In genomic region chr7:7274782-7275181, GRCh38 we compare ENCODE assay signal across 16 cellular contexts.
DNase-seq lines count a peak whose midpoint lies in the region; ATAC-seq, FAIRE-seq and TF ChIP-seq lines count a peak whose summit lies in the region.
"Had no signal": no experiment of that assay in that cellular context is flagged by ENCODE, and none has a peak within 500 bp of the region (broad histone marks: within the 10 kb centered on the region; RNA-seq: fewer than 3 reads in every experiment).

No MANE protein-coding gene starts in this region.

- peaks cover 4% of the 10 kb centered on the region for H3K36me3 Mint-ChIP-seq in T-helper 17 cell (ENCODE audit: low read depth)

- FAIRE-seq in HTR-8/SVneo (lab: Jason Lieb, UNC): peak; percentile 36
- FAIRE-seq: urothelium cell line had no signal

- no peaks in the 10 kb centered on the region for H3K4me1 ChIP-seq in smooth muscle cell (ENCODE audit: low read depth)

- no peak overlapping the region for H3K4me3 ChIP-seq in AG10803 (ENCODE audit: low read length)
- H3K4me3 ChIP-seq in smooth muscle cell: no peak overlapping the region

- peaks cover 28% of the 10 kb centered on the region for H3K27me3 Mint-ChIP-seq in T-helper 17 cell
- H3K27me3 Mint-ChIP-seq: naive B cell; stimulated activated naive CD8-positive, alpha-beta T cell treated with anti-CD3 and anti-CD28 coated beads, Interleukin-15, Interleukin-2, amounts not matched to agents 100 ng/mL and 50 ng/mL, for 24 hours had no signal

- no peak for ATAC-seq in GM18505 (IDR thresholded peaks at IDR 0.05; ENCODE audit: unreplicated experiment)
- no peak for ATAC-seq in T-helper 17 cell
- ATAC-seq: activated T-cell treated with anti-CD3 and anti-CD28 coated beads, Interleukin-2, amount 50 U/mL, for 4 hours had no signal

- no peaks in the 10 kb centered on the region for H3K9me3 ChIP-seq in T-helper 17 cell (ENCODE audit: control insufficient read depth, low read length, poor library complexity, severe bottlenecking)
- no peaks in the 10 kb centered on the region for H3K9me3 ChIP-seq in smooth muscle cell (replicated peaks; ENCODE audit: low read depth)

- H3K27ac ChIP-seq in smooth muscle cell (ENCODE audit: low read depth): no peak overlapping the region

- no peak for TF ChIP-seq POLR2A in GM18505 (IDR thresholded peaks at IDR 0.05; ENCODE audit: borderline replicate concordance, extremely low read depth, insufficient read depth, insufficient read length)

- H3K9ac ChIP-seq in smooth muscle cell (ENCODE audit: low read depth): no peak overlapping the region

- H3F3A ChIP-seq in smooth muscle cell (ENCODE audit: low read depth): no peaks in the 10 kb centered on the region

- 62% methylated on average over 3 of the region's 3 CpGs for WGBS in smooth muscle cell (ENCODE audit: low lambda C conversion rate)

- DNase-seq in AG10803 (ENCODE audit: low read depth) (peak; percentile 36), HTR-8/SVneo (ENCODE audit: insufficient read length, low spot score) (no peak), astrocyte of the hippocampus (ENCODE audit: low read depth, low spot score) (peak; percentile 18), fibroblast of the conjunctiva (ENCODE audit: low read depth) (peak; percentile 29), T-helper 17 cell (no peak), posterior vena cava (ENCODE audit: low spot score) (no peak), smooth muscle cell (lab: John Stamatoyannopoulos, UW; ENCODE audit: unreplicated experiment) (no peak)
- DNase-seq: activated CD4-positive, alpha-beta T cell treated with anti-CD3 and anti-CD28 coated beads, Interleukin-2, amount 50 U/mL, for 48 hours; activated T-cell treated with anti-CD3 and anti-CD28 coated beads, Interleukin-2, amount 50 U/mL, for 4 hours; GDM1; naive B cell; NCI-H1417; stimulated activated CD4-positive, alpha-beta T cell treated with anti-CD3 and anti-CD28 coated beads, Interleukin-15, amount 100 ng/mL, for 24 hours had no signal

- no peaks in the 10 kb centered on the region for H3K79me2 ChIP-seq in smooth muscle cell (ENCODE audit: low read depth)

- no peaks in the 10 kb centered on the region for H4K20me1 ChIP-seq in smooth muscle cell (ENCODE audit: low read depth)

- no peaks in the 10 kb centered on the region for H3K27me3 ChIP-seq in smooth muscle cell (ENCODE audit: low read depth)

- H3K4me1 Mint-ChIP-seq in T-helper 17 cell: peaks cover 3% of the 10 kb centered on the region

- H3K4me3 Mint-ChIP-seq in T-helper 17 cell: no peak overlapping the region
- H3K4me3 Mint-ChIP-seq: activated T-cell treated with anti-CD3 and anti-CD28 coated beads, Interleukin-2, amount 50 U/mL, for 4 hours; naive B cell; stimulated activated naive CD8-positive, alpha-beta T cell treated with anti-CD3 and anti-CD28 coated beads, Interleukin-15, Interleukin-2, amounts not matched to agents 100 ng/mL and 50 ng/mL, for 24 hours had no signal

- no peak overlapping the region for H3K27ac Mint-ChIP-seq in T-helper 17 cell
- H3K27ac Mint-ChIP-seq: stimulated activated naive CD8-positive, alpha-beta T cell treated with anti-CD3 and anti-CD28 coated beads, Interleukin-15, Interleukin-2, amounts not matched to agents 100 ng/mL and 50 ng/mL, for 24 hours had no signal

- no peak overlapping the region for H3K4me2 ChIP-seq in smooth muscle cell

- H2AFZ ChIP-seq in smooth muscle cell (ENCODE audit: low read depth): no peak overlapping the region

- TF ChIP-seq CTCF in AG10803 (conservative IDR thresholded peaks at IDR 0.05; ENCODE audit: low read length): no peak
- TF ChIP-seq CTCF in smooth muscle cell (IDR thresholded peaks at IDR 0.05; ENCODE audit: borderline replicate concordance, insufficient read depth, poor library complexity, severe bottlenecking): no peak

- no peaks in the 10 kb centered on the region for H3K36me3 ChIP-seq in smooth muscle cell (ENCODE audit: low read depth)

- intact Hi-C loops in posterior vena cava (cut with DNase I): no loop called here

Comparison
In these comparisons a context has a peak if more than half of its experiments do, and no peak if none do; other contexts are left out.
1. DNase-seq: peak in AG10803 (single experiment), astrocyte of the hippocampus (single experiment) and fibroblast of the conjunctiva (single experiment); none in HTR-8/SVneo (single experiment), T-helper 17 cell (0 of 3), posterior vena cava (single experiment) and smooth muscle cell (single experiment).